8 cellular contexts compared by ENCODE assay signal in the genomic region with DNA sequence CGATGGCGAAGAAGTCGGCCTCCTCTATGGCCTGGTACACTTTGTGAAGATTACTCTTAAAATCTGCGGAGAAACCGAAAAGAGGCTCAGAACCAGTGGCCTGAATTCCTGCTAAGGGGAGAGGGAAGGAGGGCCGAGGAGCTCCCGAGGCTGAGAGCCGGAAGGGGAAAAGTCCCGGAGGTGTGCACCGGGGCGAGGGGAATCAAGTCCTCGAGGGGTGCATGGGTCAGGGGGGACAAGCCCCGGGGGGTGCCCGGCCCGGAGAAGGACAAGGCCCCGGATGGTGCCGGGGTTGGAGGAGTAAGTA. TPM values are rescaled to one million over a fixed set of nuclear protein-coding genes. Genes with fewer than 3 reads are reported as not detected.
A peak's percentile ranks its signal among the peaks of the same experiment; 100 is the strongest.
DNase-seq lines count a peak whose midpoint lies in the region; ATAC-seq lines count a peak whose summit lies in the region.

No MANE protein-coding gene starts in this region.

- POLR2A ChIA-PET in activated CD4-positive, alpha-beta memory T cell treated with anti-CD3 and anti-CD28 coated beads, Interleukin-2, amount 10 ng/mL, durations not matched to agents 7 days and 5 days (lab: Charles Lee): interaction anchor here (0.8 to 1.9 kb wide), 5 partner anchors 9 to 344 kb away, joined by 3 to 9 read pairs (median 3); no protein-coding TSS in a partner anchor

- H3K27ac Mint-ChIP-seq in activated CD4-positive, alpha-beta memory T cell treated with anti-CD3 and anti-CD28 coated beads, Interleukin-2, amount 10 ng/mL, durations not matched to agents 7 days and 5 days: peak overlapping the region; percentile 98

- H3K4me1 Mint-ChIP-seq in activated CD4-positive, alpha-beta memory T cell treated with anti-CD3 and anti-CD28 coated beads, Interleukin-2, amount 10 ng/mL, durations not matched to agents 7 days and 5 days: peaks cover 52% of the 10 kb centered on the region

- peak overlapping the region; percentile 91 for H3K4me3 Mint-ChIP-seq in activated CD4-positive, alpha-beta memory T cell treated with anti-CD3 and anti-CD28 coated beads, Interleukin-2, amount 10 ng/mL, durations not matched to agents 7 days and 5 days

- H3K27me3 Mint-ChIP-seq in activated CD4-positive, alpha-beta memory T cell treated with anti-CD3 and anti-CD28 coated beads, Interleukin-2, amount 10 ng/mL, durations not matched to agents 7 days and 5 days: no peaks in the 10 kb centered on the region

- DNase-seq in GM03348 (ENCODE audit: low spot score): peak; percentile 35
- no peak for DNase-seq in activated CD4-positive, alpha-beta memory T cell treated with anti-CD3 and anti-CD28 coated beads, Interleukin-2, amount 10 ng/mL, durations not matched to agents 7 days and 5 days
- DNase-seq in germinal center (ENCODE audit: low spot score): peak; percentile 23
- DNase-seq in stimulated activated CD8-positive, alpha-beta memory T cell treated with anti-CD3 and anti-CD28 coated beads, Interleukin-4, amount 100 ng/mL, for 48 hours: no peak
- no peak for DNase-seq in kidney tubule cell (ENCODE audit: low spot score)

- H3K9me3 Mint-ChIP-seq in activated CD4-positive, alpha-beta memory T cell treated with anti-CD3 and anti-CD28 coated beads, Interleukin-2, amount 10 ng/mL, durations not matched to agents 7 days and 5 days: no peaks in the 10 kb centered on the region

- H3K27ac ChIP-seq in skin epidermis: peak overlapping the region; percentile 76 to 99 (median 95)

- CTCF ChIA-PET in activated CD4-positive, alpha-beta memory T cell treated with anti-CD3 and anti-CD28 coated beads, Interleukin-2, amount 10 ng/mL, durations not matched to agents 7 days and 5 days (lab: Charles Lee): no interaction called here

- ATAC-seq in HG02588 (IDR thresholded peaks at IDR 0.05; ENCODE audit: unreplicated experiment): peak; percentile 1
- no peak for ATAC-seq in HG03039 (IDR thresholded peaks at IDR 0.05; ENCODE audit: unreplicated experiment)

- H3K36me3 Mint-ChIP-seq in activated CD4-positive, alpha-beta memory T cell treated with anti-CD3 and anti-CD28 coated beads, Interleukin-2, amount 10 ng/mL, durations not matched to agents 7 days and 5 days (ENCODE audit: low read depth): peaks cover 47% of the 10 kb centered on the region

- H3K4me3 ChIP-seq in skin epidermis: peak overlapping the region; percentile 53 to 98 (median 74)

RNA-seq across cellular contexts. Expression of a gene that starts 0.5 kb away (rescaled TPM):
- 10 to 100 TPM; 41.4 to 43.0 TPM for total RNA-seq in activated CD4-positive, alpha-beta memory T cell treated with anti-CD3 and anti-CD28 coated beads, Interleukin-2, amount 10 ng/mL, durations not matched to agents 7 days and 5 days

RNA-seq across cellular contexts. Expression of a gene that starts 3.2 kb away (rescaled TPM):
- 10 to 100 TPM; 62.3 to 68.8 TPM for total RNA-seq in activated CD4-positive, alpha-beta memory T cell treated with anti-CD3 and anti-CD28 coated beads, Interleukin-2, amount 10 ng/mL, durations not matched to agents 7 days and 5 days

Comparison
In these comparisons a context has a peak if more than half of its experiments do, and no peak if none do; other contexts are left out.
1. DNase-seq: peak in GM03348 (single experiment) and germinal center (single experiment); none in activated CD4-positive, alpha-beta memory T cell treated with anti-CD3 and anti-CD28 coated beads, Interleukin-2, amount 10 ng/mL, durations not matched to agents 7 days and 5 days (single experiment), stimulated activated CD8-positive, alpha-beta memory T cell treated with anti-CD3 and anti-CD28 coated beads, Interleukin-4, amount 100 ng/mL, for 48 hours (single experiment) and kidney tubule cell (single experiment).